27 cellular contexts compared by ENCODE assay signal in the genomic region with DNA sequence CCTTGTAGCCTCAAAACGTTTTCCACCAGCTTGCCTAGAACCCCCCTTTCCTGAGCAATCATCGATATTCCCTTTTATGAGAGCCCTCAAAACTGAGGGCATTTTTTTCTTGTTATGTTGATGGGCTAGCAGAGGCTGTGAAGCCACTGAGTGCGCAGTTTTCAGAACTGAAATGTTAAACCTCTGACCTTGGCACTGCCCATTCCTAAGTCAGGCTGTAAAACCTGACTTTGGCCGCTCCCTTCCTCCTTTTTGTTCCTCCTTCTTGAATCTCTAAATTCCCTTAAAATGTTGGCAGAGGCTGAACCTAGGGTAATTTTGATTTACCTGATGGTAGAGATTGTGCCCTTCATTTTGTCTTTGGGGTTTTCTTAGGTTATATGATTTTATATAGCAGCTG.
A peak's percentile ranks its signal among the peaks of the same experiment; 100 is the strongest.
DNase-seq lines count a peak whose midpoint lies in the region; ATAC-seq, FAIRE-seq and TF ChIP-seq lines count a peak whose summit lies in the region.
"Had no signal": no experiment of that assay in that cellular context is flagged by ENCODE, and none has a peak within 500 bp of the region (broad histone marks: within the 10 kb centered on the region; RNA-seq: fewer than 3 reads in every experiment).

No MANE protein-coding gene starts in this region.

- no peaks in the 10 kb centered on the region for H3K27me3 Mint-ChIP-seq in GM23338 (ENCODE audit: insufficient read depth, low read depth, poor library complexity)
- H3K27me3 Mint-ChIP-seq in H9 (ENCODE audit: low read depth) = no peaks in the 10 kb centered on the region
- H3K27me3 Mint-ChIP-seq: CD4-positive, alpha-beta memory T cell; CD4-positive, CD25-positive, alpha-beta regulatory T cell; CD8-positive, alpha-beta memory T cell had no signal

- no peak for TF ChIP-seq POLR2A in GM12891 (IDR thresholded peaks at IDR 0.05; ENCODE audit: low read depth, low read length)

- no peak overlapping the region for H3K23ac ChIP-seq in H9 (ENCODE audit: insufficient read length, low read depth, low read length)

- no peaks in the 10 kb centered on the region for H3K27me3 ChIP-seq in GM23338 (ENCODE audit: insufficient read depth)
- no peaks in the 10 kb centered on the region for H3K27me3 ChIP-seq in H9 (ENCODE audit: insufficient read depth, low read length)
- H3K27me3 ChIP-seq: BE2C, BLaER1 had no signal

- no peak overlapping the region for H4K5ac ChIP-seq in H9 (ENCODE audit: insufficient read length, low read depth, low read length)

- no peaks in the 10 kb centered on the region for H3K9me2 ChIP-seq in GM23338 (ENCODE audit: insufficient read depth)

- no CpG with 5 or more reads among the region's 4 CpGs for WGBS in H9 (ENCODE audit: extremely low coverage, insufficient read length, low lambda C conversion rate)

- no peak overlapping the region for H2BK5ac ChIP-seq in H9 (ENCODE audit: insufficient read length, low read length)

- H3K36me3 Mint-ChIP-seq in GM23338 (ENCODE audit: low read depth) (0 out of 3 replicates have a peak, but pooled peaks cover 4% of the 10 kb centered on the region), H9 (ENCODE audit: insufficient read depth in 1 of 3, low read depth in 3 of 3) (peaks cover 0 to 2% (median 1%) of the 10 kb centered on the region in 3 experiments; a peak in 2 of 7 replicates)

- FAIRE-seq in GM12891 (lab: Jason Lieb, UNC) = no peak
- FAIRE-seq: A204.1, GM12878 had no signal

- H4K20me1 ChIP-seq in GM23338 (replicated peaks; ENCODE audit: insufficient read depth) = no peaks in the 10 kb centered on the region
- no peaks in the 10 kb centered on the region for H4K20me1 ChIP-seq in H9 (ENCODE audit: control insufficient read depth, insufficient read depth, insufficient read length)
- H4K20me1 ChIP-seq: BLaER1 had no signal

- H3K14ac ChIP-seq in H9 (ENCODE audit: insufficient read depth, low read length) = no peak overlapping the region

- H3K27ac ChIP-seq in GM23338 (ENCODE audit: low read depth) (no peak overlapping the region), H9 (ENCODE audit: insufficient read length, low read depth, low read length) (no peak overlapping the region)
- H3K27ac ChIP-seq: BLaER1 had no signal

- H3K9ac ChIP-seq in H9 (ENCODE audit: extremely low read depth, insufficient read length, low read length) = no peak overlapping the region
- H3K9ac ChIP-seq: BLaER1 had no signal

- 0 out of 2 replicates have a peak overlapping the region, but pooled peaks have one; percentile 21 for H2BK15ac ChIP-seq in H9 (ENCODE audit: low read depth, low read length)

- no peaks in the 10 kb centered on the region for H3K9me3 ChIP-seq in H9 (ENCODE audit: control insufficient read depth, low read depth, low read length)
- H3K9me3 ChIP-seq in mucosa of descending colon = no peaks in the 10 kb centered on the region
- H3K9me3 ChIP-seq: BE2C, BLaER1 had no signal

- H3K9me3 Mint-ChIP-seq in GM23338 = no peaks in the 10 kb centered on the region; the same call in 2 of the 3 replicates
- no peaks in the 10 kb centered on the region for H3K9me3 Mint-ChIP-seq in H9
- H3K9me3 Mint-ChIP-seq: CD4-positive, CD25-positive, alpha-beta regulatory T cell had no signal

- no peak overlapping the region for H2BK120ac ChIP-seq in H9 (ENCODE audit: low read depth, low read length, poor library complexity, severe bottlenecking)

- intact Hi-C loops in left colon (cut with DNase I, micrococcal nuclease) = no loop called here
- intact Hi-C loops in mucosa of descending colon (cut with DNase I, micrococcal nuclease) = no loop called here

- H4K91ac ChIP-seq in H9 (ENCODE audit: insufficient read length, low read depth, low read length) = no peak overlapping the region

- no peaks in the 10 kb centered on the region for H3F3A ChIP-seq in GM23338 (replicated peaks; ENCODE audit: low read depth)

- no peak overlapping the region for H3T11ph ChIP-seq in H9 (ENCODE audit: low read length)

- H2AK5ac ChIP-seq in H9 (ENCODE audit: insufficient read length, low read length) = no peak overlapping the region

- no peak overlapping the region for H3K4ac ChIP-seq in H9 (ENCODE audit: low read depth, low read length)

- H3K36me3 ChIP-seq in GM23338 (ENCODE audit: insufficient read depth) (no peaks in the 10 kb centered on the region), mucosa of descending colon (ENCODE audit: low read depth) (no peaks in the 10 kb centered on the region)
- H3K36me3 ChIP-seq: BE2C, BLaER1 had no signal

- H3K4me1 Mint-ChIP-seq in GM23338 (peaks cover 57% of the 10 kb centered on the region), H9 (peaks cover 61 to 69% of the 10 kb centered on the region in 2 experiments)
- H3K4me1 Mint-ChIP-seq: CD14-positive monocyte; CD4-positive, alpha-beta memory T cell; CD8-positive, alpha-beta memory T cell had no signal

- no peak overlapping the region for H3K4me2 ChIP-seq in GM23338
- H3K4me2 ChIP-seq in H9 (ENCODE audit: insufficient read depth, insufficient read length, low read length) = no peak overlapping the region
- H3K4me2 ChIP-seq: BLaER1 had no signal

- H2BK20ac ChIP-seq in H9 (ENCODE audit: low read depth, low read length, poor library complexity, severe bottlenecking) = no peak overlapping the region

- no peak overlapping the region for H3K56ac ChIP-seq in H9 (ENCODE audit: insufficient read length, low read depth, low read length)

- H2BK12ac ChIP-seq in H9 (ENCODE audit: insufficient read length, low read depth, low read length) = no peak overlapping the region

- no peak overlapping the region for H3K18ac ChIP-seq in H9 (ENCODE audit: insufficient read length, low read depth, low read length)

- no peak overlapping the region for H3K4me3 Mint-ChIP-seq in GM23338
- H3K4me3 Mint-ChIP-seq in H9 = no peak overlapping the region; a peak in 1 of 5 replicates
- H3K4me3 Mint-ChIP-seq: CD14-positive monocyte; CD4-positive, CD25-positive, alpha-beta regulatory T cell; CD8-positive, alpha-beta memory T cell had no signal

- H2AFZ ChIP-seq in GM23338 (no peak overlapping the region), H9 (ENCODE audit: low read length) (no peak overlapping the region)

- no peak for DNase-seq in GM23338 (ENCODE audit: low spot score)
- no peak for DNase-seq in H9
- DNase-seq in left colon = no peak
- peak in 1 of 3 donors; percentile 7 for DNase-seq in mucosa of descending colon
- DNase-seq in activated CD4-positive, alpha-beta T cell treated with anti-CD3 and anti-CD28 coated beads, Interleukin-2, amount 50 U/mL, for 48 hours = no peak
- no peak for DNase-seq in GM12891 (ENCODE audit: insufficient read length, low spot score)
- DNase-seq: 8988T; ACHN; BE2C; C1 segment of cervical spinal cord; CD4-positive, alpha-beta memory T cell; CD4-positive, CD25-positive, alpha-beta regulatory T cell; CD8-positive, alpha-beta memory T cell; COR-L47; DMS 273 treated with DMSO at 0.1 percent for 48 hours; DMS153; DMS53; DMS79; DND-41; EL; GDM1 had no signal

- H3K4me1 ChIP-seq in GM23338 (ENCODE audit: insufficient read depth) = peaks cover 41% of the 10 kb centered on the region
- peaks cover 7% of the 10 kb centered on the region; the same call in 1 of the 2 replicates for H3K4me1 ChIP-seq in H9 (ENCODE audit: insufficient read depth, low read length)
- H3K4me1 ChIP-seq in mucosa of descending colon (ENCODE audit: low read depth) = peaks cover 6% of the 10 kb centered on the region
- H3K4me1 ChIP-seq: BE2C, BLaER1 had no signal

- no peak for TF ChIP-seq CTCF in GM23338 (conservative IDR thresholded peaks at IDR 0.05; ENCODE audit: low read depth in 2 of 2)
- no peak for TF ChIP-seq CTCF in H9 (conservative IDR thresholded peaks at IDR 0.05)
- TF ChIP-seq CTCF in mucosa of descending colon (IDR thresholded peaks at IDR 0.05) = no peak

- no peaks in the 10 kb centered on the region for H3K79me2 ChIP-seq in GM23338 (replicated peaks; ENCODE audit: insufficient read depth)
- H3K79me2 ChIP-seq in H9 (ENCODE audit: insufficient read depth, low read length) = no peaks in the 10 kb centered on the region

- no peak overlapping the region for H4K8ac ChIP-seq in H9 (replicated peaks; ENCODE audit: insufficient read length, low read depth, low read length)

- H3K4me3 ChIP-seq in GM23338 (no peak overlapping the region), mucosa of descending colon (no peak overlapping the region)
- H3K4me3 ChIP-seq: BLaER1, GM12878 had no signal

- peak overlapping the region; percentile 86 for H3K27ac Mint-ChIP-seq in GM23338
- peak overlapping the region; percentile 22 to 74 (median 32); a peak in 3 of 7 replicates for H3K27ac Mint-ChIP-seq in H9
- H3K27ac Mint-ChIP-seq: CD14-positive monocyte; CD4-positive, alpha-beta memory T cell; CD4-positive, CD25-positive, alpha-beta regulatory T cell; CD8-positive, alpha-beta memory T cell had no signal

- no peak for ATAC-seq in GM23338
- peak; percentile 57 for ATAC-seq in left colon
- ATAC-seq in mucosa of descending colon = peak; percentile 63
- no peak for ATAC-seq in GM21447 (IDR thresholded peaks at IDR 0.05; ENCODE audit: unreplicated experiment)
- ATAC-seq in HG02610 (IDR thresholded peaks at IDR 0.05; ENCODE audit: unreplicated experiment) = no peak
- ATAC-seq: GM12878 had no signal

- H3K23me2 ChIP-seq in H9 (ENCODE audit: insufficient read length, low read depth, low read length, poor library complexity, severe bottlenecking) = no peaks in the 10 kb centered on the region

- H3K79me1 ChIP-seq in H9 (ENCODE audit: insufficient read depth, low read depth, low read length, poor library complexity, severe bottlenecking) = no peaks in the 10 kb centered on the region

TF ChIP-seq in GM23338, 12 proteins besides CTCF, POLR2A, EP300 and RAD21 (continues in another document):
- no peak for TF ChIP-seq NANOG (IDR thresholded peaks at IDR 0.05; ENCODE audit: borderline replicate concordance)
- TF ChIP-seq EZH2 (IDR thresholded peaks at IDR 0.05; ENCODE audit: low read depth, unreplicated experiment) = no peak

TF ChIP-seq in GM12891, 5 proteins besides CTCF, POLR2A, EP300 and RAD21:
- no peak for TF ChIP-seq POU2F2 (IDR thresholded peaks at IDR 0.05; ENCODE audit: low read depth, low read length)
- no peak for TF ChIP-seq SPI1 (IDR thresholded peaks at IDR 0.05; ENCODE audit: low read depth, low read length)
- TF ChIP-seq POLR2AphosphoS5 (IDR thresholded peaks at IDR 0.05; ENCODE audit: low read depth, low read length) = no peak
- no peak for TF ChIP-seq TAF1 (IDR thresholded peaks at IDR 0.05; ENCODE audit: low read depth, low read length)

Comparison
In these comparisons a context has a peak if more than half of its experiments do, and no peak if none do; other contexts are left out.
1. ATAC-seq: peak in left colon (single experiment) and mucosa of descending colon (single experiment); none in GM23338 (single experiment), GM21447 (single experiment) and HG02610 (single experiment).